Comparison of ENCODE assay signal across 1 cellular context in the genomic region with DNA sequence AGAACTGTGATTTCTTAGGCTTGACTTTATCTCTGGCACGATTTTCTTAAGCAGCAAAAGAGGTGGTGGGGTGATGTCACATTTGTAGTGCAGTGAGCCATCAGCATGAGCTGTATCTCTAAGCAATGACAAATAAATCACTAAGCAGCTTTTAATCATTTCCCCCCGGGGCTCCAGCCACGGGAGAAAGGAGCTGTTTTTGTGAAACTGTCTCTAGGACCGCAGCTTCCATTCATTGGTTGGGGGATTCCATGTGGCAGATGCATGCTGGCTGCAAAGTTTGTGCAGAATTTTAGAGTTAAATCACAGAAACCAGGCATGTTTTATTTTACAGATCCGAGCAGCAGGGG.
TF ChIP-seq lines count a peak whose summit lies in the region.

No MANE protein-coding gene starts in this region.

TF ChIP-seq in liver, 16 proteins besides CTCF, POLR2A, EP300 and RAD21 (continued from another document):
- TF ChIP-seq FOXA2 (IDR thresholded peaks at IDR 0.05) = no peak
